ENCODE assay signal across 1 cellular context in genomic region chr6:20325641-20326421, GRCh38.
TF ChIP-seq lines count a peak whose summit lies in the region.

No MANE protein-coding gene starts in this region.

TF ChIP-seq in GM23338, 12 proteins besides CTCF, POLR2A, EP300 and RAD21 (continued from another document):
- TF ChIP-seq, protein P1, sequence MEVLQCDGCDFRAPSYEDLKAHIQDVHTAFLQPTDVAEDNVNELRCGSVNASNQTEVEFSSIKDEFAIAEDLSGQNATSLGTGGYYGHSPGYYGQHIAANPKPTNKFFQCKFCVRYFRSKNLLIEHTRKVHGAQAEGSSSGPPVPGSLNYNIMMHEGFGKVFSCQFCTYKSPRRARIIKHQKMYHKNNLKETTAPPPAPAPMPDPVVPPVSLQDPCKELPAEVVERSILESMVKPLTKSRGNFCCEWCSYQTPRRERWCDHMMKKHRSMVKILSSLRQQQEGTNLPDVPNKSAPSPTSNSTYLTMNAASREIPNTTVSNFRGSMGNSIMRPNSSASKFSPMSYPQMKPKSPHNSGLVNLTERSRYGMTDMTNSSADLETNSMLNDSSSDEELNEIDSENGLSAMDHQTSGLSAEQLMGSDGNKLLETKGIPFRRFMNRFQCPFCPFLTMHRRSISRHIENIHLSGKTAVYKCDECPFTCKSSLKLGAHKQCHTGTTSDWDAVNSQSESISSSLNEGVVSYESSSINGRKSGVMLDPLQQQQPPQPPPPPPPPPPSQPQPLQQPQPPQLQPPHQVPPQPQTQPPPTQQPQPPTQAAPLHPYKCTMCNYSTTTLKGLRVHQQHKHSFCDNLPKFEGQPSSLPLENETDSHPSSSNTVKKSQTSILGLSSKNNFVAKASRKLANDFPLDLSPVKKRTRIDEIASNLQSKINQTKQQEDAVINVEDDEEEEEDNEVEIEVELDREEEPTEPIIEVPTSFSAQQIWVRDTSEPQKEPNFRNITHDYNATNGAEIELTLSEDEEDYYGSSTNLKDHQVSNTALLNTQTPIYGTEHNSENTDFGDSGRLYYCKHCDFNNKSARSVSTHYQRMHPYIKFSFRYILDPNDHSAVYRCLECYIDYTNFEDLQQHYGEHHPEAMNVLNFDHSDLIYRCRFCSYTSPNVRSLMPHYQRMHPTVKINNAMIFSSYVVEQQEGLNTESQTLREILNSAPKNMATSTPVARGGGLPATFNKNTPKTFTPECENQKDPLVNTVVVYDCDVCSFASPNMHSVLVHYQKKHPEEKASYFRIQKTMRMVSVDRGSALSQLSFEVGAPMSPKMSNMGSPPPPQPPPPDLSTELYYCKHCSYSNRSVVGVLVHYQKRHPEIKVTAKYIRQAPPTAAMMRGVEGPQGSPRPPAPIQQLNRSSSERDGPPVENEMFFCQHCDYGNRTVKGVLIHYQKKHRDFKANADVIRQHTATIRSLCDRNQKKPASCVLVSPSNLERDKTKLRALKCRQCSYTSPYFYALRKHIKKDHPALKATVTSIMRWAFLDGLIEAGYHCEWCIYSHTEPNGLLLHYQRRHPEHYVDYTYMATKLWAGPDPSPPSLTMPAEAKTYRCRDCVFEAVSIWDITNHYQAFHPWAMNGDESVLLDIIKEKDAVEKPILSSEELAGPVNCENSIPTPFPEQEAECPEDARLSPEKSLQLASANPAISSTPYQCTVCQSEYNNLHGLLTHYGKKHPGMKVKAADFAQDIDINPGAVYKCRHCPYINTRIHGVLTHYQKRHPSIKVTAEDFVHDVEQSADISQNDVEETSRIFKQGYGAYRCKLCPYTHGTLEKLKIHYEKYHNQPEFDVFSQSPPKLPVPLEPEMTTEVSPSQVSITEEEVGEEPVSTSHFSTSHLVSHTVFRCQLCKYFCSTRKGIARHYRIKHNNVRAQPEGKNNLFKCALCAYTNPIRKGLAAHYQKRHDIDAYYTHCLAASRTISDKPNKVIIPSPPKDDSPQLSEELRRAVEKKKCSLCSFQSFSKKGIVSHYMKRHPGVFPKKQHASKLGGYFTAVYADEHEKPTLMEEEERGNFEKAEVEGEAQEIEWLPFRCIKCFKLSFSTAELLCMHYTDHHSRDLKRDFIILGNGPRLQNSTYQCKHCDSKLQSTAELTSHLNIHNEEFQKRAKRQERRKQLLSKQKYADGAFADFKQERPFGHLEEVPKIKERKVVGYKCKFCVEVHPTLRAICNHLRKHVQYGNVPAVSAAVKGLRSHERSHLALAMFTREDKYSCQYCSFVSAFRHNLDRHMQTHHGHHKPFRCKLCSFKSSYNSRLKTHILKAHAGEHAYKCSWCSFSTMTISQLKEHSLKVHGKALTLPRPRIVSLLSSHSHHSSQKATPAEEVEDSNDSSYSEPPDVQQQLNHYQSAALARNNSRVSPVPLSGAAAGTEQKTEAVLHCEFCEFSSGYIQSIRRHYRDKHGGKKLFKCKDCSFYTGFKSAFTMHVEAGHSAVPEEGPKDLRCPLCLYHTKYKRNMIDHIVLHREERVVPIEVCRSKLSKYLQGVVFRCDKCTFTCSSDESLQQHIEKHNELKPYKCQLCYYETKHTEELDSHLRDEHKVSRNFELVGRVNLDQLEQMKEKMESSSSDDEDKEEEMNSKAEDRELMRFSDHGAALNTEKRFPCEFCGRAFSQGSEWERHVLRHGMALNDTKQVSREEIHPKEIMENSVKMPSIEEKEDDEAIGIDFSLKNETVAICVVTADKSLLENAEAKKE (CRISPR knock-in tag; IDR thresholded peaks at IDR 0.05): no peak
- TF ChIP-seq CREB1 (CRISPR knock-in tag; IDR thresholded peaks at IDR 0.05; ENCODE audit: low read depth) (no peak), NANOG (IDR thresholded peaks at IDR 0.05; ENCODE audit: borderline replicate concordance) (no peak), ZNF331 (CRISPR knock-in tag; IDR thresholded peaks at IDR 0.05; ENCODE audit: low read depth) (no peak), EZH2phosphoT487 (IDR thresholded peaks at IDR 0.05; ENCODE audit: unreplicated experiment) (no peak), ZNF114 (CRISPR knock-in tag; IDR thresholded peaks at IDR 0.05) (no peak), EZH2 (IDR thresholded peaks at IDR 0.05; ENCODE audit: low read depth, unreplicated experiment) (no peak), POLR2AphosphoS5 (IDR thresholded peaks at IDR 0.05; ENCODE audit: low read depth) (no peak)
TF ChIP-seq in GM23338: peak in this region for 0.
